ENCODE assay signal across 15 cellular contexts in genomic region chrY:18909846-18910245, GRCh38.
DNase-seq lines count a peak whose midpoint lies in the region; ATAC-seq and TF ChIP-seq lines count a peak whose summit lies in the region.
"Had no signal": no experiment of that assay in that cellular context is flagged by ENCODE, and none has a peak within 500 bp of the region (broad histone marks: within the 10 kb centered on the region; RNA-seq: fewer than 3 reads in every experiment).

No MANE protein-coding gene starts in this region.

- H3K36me3 ChIP-seq in ACC112 (ENCODE audit: insufficient read depth, low read length) = no peaks in the 10 kb centered on the region
- H3K36me3 ChIP-seq in RWPE2 (ENCODE audit: low read depth) = no peaks in the 10 kb centered on the region
- H3K36me3 ChIP-seq: Peyer's patch had no signal

- no peaks in the 10 kb centered on the region for H3K79me2 ChIP-seq in ACC112 (ENCODE audit: control insufficient read depth, insufficient read depth, low read length, unreplicated experiment)

- H3K4me1 ChIP-seq in ACC112 (ENCODE audit: control insufficient read depth, insufficient read depth, low read length, unreplicated experiment) = peaks cover 5% of the 10 kb centered on the region
- peaks cover 4% of the 10 kb centered on the region for H3K4me1 ChIP-seq in RWPE2 (ENCODE audit: insufficient read depth, poor library complexity, severe bottlenecking)
- H3K4me1 ChIP-seq: Peyer's patch had no signal

- no peaks in the 10 kb centered on the region for H3K9me3 ChIP-seq in RWPE2 (ENCODE audit: severe bottlenecking)
- H3K9me3 ChIP-seq: Peyer's patch had no signal

- no peak overlapping the region for H3K4me3 ChIP-seq in ACC112 (ENCODE audit: low read depth, low read length)
- no peak overlapping the region for H3K4me3 ChIP-seq in RWPE2 (ENCODE audit: severe bottlenecking)
- no peak overlapping the region for H3K4me3 ChIP-seq in fibroblast of pulmonary artery (replicated peaks; ENCODE audit: low read depth, low read length)
- H3K4me3 ChIP-seq: Peyer's patch had no signal

- DNase-seq in GM03348 (ENCODE audit: low spot score) (peak; percentile 2), RWPE2 (ENCODE audit: low spot score) (no peak), fibroblast of pulmonary artery (ENCODE audit: low read depth) (peak; percentile 20), middle frontal gyrus (ENCODE audit: extremely low spot score, low spot score) (no peak), UCSD-AML1 (lab: John Stamatoyannopoulos, UW; ENCODE audit: unreplicated experiment) (no peak)
- DNase-seq in activated CD4-positive, alpha-beta T cell treated with anti-CD3 and anti-CD28 coated beads for 48 hours = no peak
- DNase-seq: GF-D8, Karpas-422, NCI-H1930, NCI-H2171 treated with DMSO at 0.1 percent for 48 hours, Peyer's patch, SIG-M5 had no signal

- H2AFZ ChIP-seq in ACC112 (ENCODE audit: low read length, unreplicated experiment) = no peak overlapping the region

- TF ChIP-seq CTCF in RWPE2 (IDR thresholded peaks at IDR 0.05; ENCODE audit: poor library complexity, severe bottlenecking) (no peak), fibroblast of pulmonary artery (IDR thresholded peaks at IDR 0.05; ENCODE audit: low read length, missing control alignments) (no peak)

- ATAC-seq in RWPE2 (ENCODE audit: low read depth) (peak; percentile 84), GM18861 (IDR thresholded peaks at IDR 0.05; ENCODE audit: unreplicated experiment) (no peak)

- H3K27me3 ChIP-seq in ACC112 (ENCODE audit: insufficient read depth, low read length) = no peaks in the 10 kb centered on the region
- H3K27me3 ChIP-seq in RWPE2 (ENCODE audit: insufficient read depth, poor library complexity, severe bottlenecking) = no peaks in the 10 kb centered on the region
- H3K27me3 ChIP-seq: Peyer's patch had no signal

- peak overlapping the region; percentile 32 for H3K27ac ChIP-seq in ACC112 (ENCODE audit: low read depth, low read length)
- peak overlapping the region; percentile 41 for H3K27ac ChIP-seq in RWPE2 (ENCODE audit: poor library complexity, severe bottlenecking)
- H3K27ac ChIP-seq: 22Rv1, Peyer's patch had no signal

Comparison
In these comparisons a context has a peak if more than half of its experiments do, and no peak if none do; other contexts are left out.
1. DNase-seq: peak in GM03348 (single experiment) and fibroblast of pulmonary artery (single experiment); none in RWPE2 (single experiment), middle frontal gyrus (single experiment), UCSD-AML1 (single experiment) and activated CD4-positive, alpha-beta T cell treated with anti-CD3 and anti-CD28 coated beads for 48 hours (single experiment).